Comparison of ENCODE assay signal across 16 cellular contexts in genomic region chr13:33677215-33677614, GRCh38.
DNase-seq lines count a peak whose midpoint lies in the region; ATAC-seq, FAIRE-seq and TF ChIP-seq lines count a peak whose summit lies in the region.
"Had no signal": no experiment of that assay in that cellular context is flagged by ENCODE, and none has a peak within 500 bp of the region (broad histone marks: within the 10 kb centered on the region; RNA-seq: fewer than 3 reads in every experiment).

No MANE protein-coding gene starts in this region.

- no peaks in the 10 kb centered on the region for H3K27me3 Mint-ChIP-seq in activated CD4-positive, alpha-beta T cell treated with anti-CD3 and anti-CD28 coated beads, Interleukin-2, amount 10 ng/mL, durations not matched to agents 24 days and 14 days

- H3K4me3 Mint-ChIP-seq in activated CD4-positive, alpha-beta T cell treated with anti-CD3 and anti-CD28 coated beads, Interleukin-2, amount 10 ng/mL, durations not matched to agents 24 days and 14 days = no peak overlapping the region

- TF ChIP-seq CTCF in breast epithelium (IDR thresholded peaks at IDR 0.05) (no peak), gastrocnemius medialis (IDR thresholded peaks at IDR 0.05 in 4 of 5, conservative IDR thresholded peaks at IDR 0.05 in 1 of 5) (no peak), GM20000 (IDR thresholded peaks at IDR 0.05; ENCODE audit: extremely low read depth, missing control alignments) (no peak), kidney (IDR thresholded peaks at IDR 0.05; ENCODE audit: borderline replicate concordance, extremely low read depth, insufficient read depth) (no peak)

- TF ChIP-seq POLR2A in breast epithelium (IDR thresholded peaks at IDR 0.05) = no peak
- no peak for TF ChIP-seq POLR2A in gastrocnemius medialis (IDR thresholded peaks at IDR 0.05)

- peak overlapping the region; percentile 47 for H3K27ac Mint-ChIP-seq in activated CD4-positive, alpha-beta T cell treated with anti-CD3 and anti-CD28 coated beads, Interleukin-2, amount 10 ng/mL, durations not matched to agents 24 days and 14 days

- peaks cover 5% of the 10 kb centered on the region for H3K9me3 Mint-ChIP-seq in activated CD4-positive, alpha-beta T cell treated with anti-CD3 and anti-CD28 coated beads, Interleukin-2, amount 10 ng/mL, durations not matched to agents 24 days and 14 days

- intact Hi-C loops in activated CD4-positive, alpha-beta T cell treated with anti-CD3 and anti-CD28 coated beads, Interleukin-2, amount 10 ng/mL, durations not matched to agents 24 days and 14 days (cut with micrococcal nuclease) = loop anchor here (5.0 kb wide), 1 partner anchor 140 kb away; the partner anchor contains the start of gene RFC3
- intact Hi-C loops in breast epithelium (cut with DNase I; ENCODE audit: low total_unique reads) = no loop called here
- intact Hi-C loops in gastrocnemius medialis (cut with DNase I; ENCODE audit: low total_unique reads) = no loop called here
- intact Hi-C loops in kidney (cut with DNase I) = no loop called here

- H3K4me3 ChIP-seq in breast epithelium = no peak overlapping the region
- peak overlapping the region in 1 of 4 donors; percentile 58 for H3K4me3 ChIP-seq in gastrocnemius medialis
- H3K4me3 ChIP-seq in kidney (ENCODE audit: low read length in 2 of 2) = no peak overlapping the region

- H3K27me3 ChIP-seq in breast epithelium (no peaks in the 10 kb centered on the region), gastrocnemius medialis (no peaks in the 10 kb centered on the region)
- H3K27me3 ChIP-seq: adrenal gland, left lung had no signal

- no peak overlapping the region for H3K9ac ChIP-seq in kidney (ENCODE audit: low read length in 2 of 2)
- H3K9ac ChIP-seq: KMS-11 had no signal

- peak overlapping the region; percentile 54 to 59 for H3K27ac ChIP-seq in breast epithelium
- H3K27ac ChIP-seq in gastrocnemius medialis = peak overlapping the region; percentile 49 to 62 (median 56)
- H3K27ac ChIP-seq in kidney (ENCODE audit: low read depth in 2 of 2, low read length in 2 of 2) = no peak overlapping the region
- H3K27ac ChIP-seq: HL-60, KMS-11, SK-N-MC, WERI-Rb-1 had no signal

- no peak for DNase-seq in activated CD4-positive, alpha-beta T cell treated with anti-CD3 and anti-CD28 coated beads, Interleukin-2, amount 10 ng/mL, durations not matched to agents 24 days and 14 days
- DNase-seq in activated CD4-positive, alpha-beta T cell treated with anti-CD3 and anti-CD28 coated beads, Interleukin-2, amount 50 U/mL, for 4 hours = no peak
- DNase-seq in NCI-H2029 treated with DMSO at 0.1 percent for 48 hours (lab: John Stamatoyannopoulos, UW) (peak; percentile 34), breast epithelium (ENCODE audit: low spot score in 2 of 2) (no peak), gastrocnemius medialis (no peak), NCI-H1105 treated with DMSO at 0.1 percent for 48 hours (lab: John Stamatoyannopoulos, UW) (no peak), GM20000 (ENCODE audit: low spot score) (no peak), kidney (no peak)
- DNase-seq: erythroblast, NCI-H1930 had no signal

- FAIRE-seq in kidney (lab: Jason Lieb, UNC) = no peak

- peaks cover 26% of the 10 kb centered on the region for H3K4me1 Mint-ChIP-seq in activated CD4-positive, alpha-beta T cell treated with anti-CD3 and anti-CD28 coated beads, Interleukin-2, amount 10 ng/mL, durations not matched to agents 24 days and 14 days

- H3K9me3 ChIP-seq in breast epithelium (no peaks in the 10 kb centered on the region), gastrocnemius medialis (no peaks in the 10 kb centered on the region), kidney (ENCODE audit: control insufficient read depth in 1 of 2, low read length in 2 of 2) (no peaks in the 10 kb centered on the region)
- H3K9me3 ChIP-seq: adrenal gland, left lung had no signal

- in situ Hi-C loops in gastrocnemius medialis (cut with MboI; ENCODE audit: low sequenced_read_pairs in 4 of 4) = no loop called here

- ATAC-seq in gastrocnemius medialis = no peak

- H3K36me3 ChIP-seq in breast epithelium (no peaks in the 10 kb centered on the region), gastrocnemius medialis (no peaks in the 10 kb centered on the region), kidney (ENCODE audit: control insufficient read depth in 1 of 2, insufficient read depth in 2 of 2, low read length in 2 of 2) (no peaks in the 10 kb centered on the region)
- H3K36me3 ChIP-seq: adrenal gland, left lung, WERI-Rb-1 had no signal

- no peaks in the 10 kb centered on the region for H3K4me1 ChIP-seq in breast epithelium
- peaks cover 13 to 17% of the 10 kb centered on the region in 2 donors for H3K4me1 ChIP-seq in gastrocnemius medialis
- H3K4me1 ChIP-seq in kidney (ENCODE audit: control insufficient read depth in 1 of 2, insufficient read depth in 1 of 2, low read depth in 1 of 2, low read length in 2 of 2) = no peaks in the 10 kb centered on the region

- H3K36me3 Mint-ChIP-seq in activated CD4-positive, alpha-beta T cell treated with anti-CD3 and anti-CD28 coated beads, Interleukin-2, amount 10 ng/mL, durations not matched to agents 24 days and 14 days (ENCODE audit: low read depth) = peaks cover 2% of the 10 kb centered on the region

Comparison
In these comparisons a context has a peak if more than half of its experiments do, and no peak if none do; other contexts are left out.
1. H3K27ac ChIP-seq: peak in breast epithelium (2 of 2) and gastrocnemius medialis (4 of 4); none in kidney (0 of 2).